ENCODE assay signal across 29 cellular contexts in genomic region chr10:48895198-48895720, GRCh38. TPM values are rescaled to one million over a fixed set of nuclear protein-coding genes. Genes with fewer than 3 reads are reported as not detected.
"Had no signal": no experiment of that assay in that cellular context is flagged by ENCODE, and none has a peak within 500 bp of the region (broad histone marks: within the 10 kb centered on the region; RNA-seq: fewer than 3 reads in every experiment).

No MANE protein-coding gene starts in this region.

- H3K9me3 ChIP-seq: body of pancreas, spleen, tibial nerve, vagina had no signal

- ATAC-seq: activated CD4-positive, CD25-positive, alpha-beta regulatory T cell treated with anti-CD3 and anti-CD28 coated beads, Interleukin-2, amount 50 U/mL, for 24 hours; body of pancreas; left lobe of liver; naive thymus-derived CD4-positive, alpha-beta T cell had no signal

- DNase-seq: activated CD4-positive, alpha-beta memory T cell treated with anti-CD3 and anti-CD28 coated beads, Interleukin-2, amount 10 ng/mL, durations not matched to agents 7 days and 5 days; activated CD4-positive, alpha-beta T cell treated with anti-CD3 and anti-CD28 coated beads, Interleukin-2, amount 10 ng/mL, durations not matched to agents 24 days and 14 days; activated effector memory CD4-positive, alpha-beta T cell treated with anti-CD3 and anti-CD28 coated beads, Interleukin-2, amount 50 U/mL, for 16 hours; activated naive CD4-positive, alpha-beta T cell treated with anti-CD3 and anti-CD28 coated beads, Interleukin-2, amount 50 U/mL, for 16 hours; anterior cingulate cortex; body of pancreas; cortex of kidney; foreskin melanocyte; immature natural killer cell; naive thymus-derived CD4-positive, alpha-beta T cell; spleen; stimulated activated CD4-positive, alpha-beta T cell treated with anti-CD3 and anti-CD28 coated beads, Interleukin-4, amount 100 ng/mL, for 1 hour; stimulated activated naive CD4-positive, alpha-beta T cell treated with Interleukin-2 at 50 U/mL for 16 hours; T-helper 2 cell had no signal

- H3K4me3 ChIP-seq: body of pancreas, cardiac muscle cell, lung, spleen, tibial nerve, vagina had no signal

- H3K4me1 ChIP-seq: body of pancreas, spleen, tibial nerve, vagina had no signal

- H3K36me3 ChIP-seq: cardiac muscle cell, tibial nerve, vagina had no signal

- H3K27me3 ChIP-seq: body of pancreas, cardiac muscle cell, spleen, tibial nerve, vagina had no signal

- H3K27ac ChIP-seq: body of pancreas, cardiac muscle cell, epithelial cell of prostate, spleen, tibial nerve, vagina, VCaP had no signal

RNA-seq across cellular contexts. Expression of gene LRRC18, which starts 44.4 kb away (rescaled TPM):
- total RNA-seq: activated CD4-positive, alpha-beta memory T cell treated with anti-CD3 and anti-CD28 coated beads, Interleukin-2, amount 10 ng/mL, durations not matched to agents 7 days and 5 days; activated CD4-positive, alpha-beta T cell treated with anti-CD3 and anti-CD28 coated beads, Interleukin-2, amount 10 ng/mL, durations not matched to agents 24 days and 14 days; body of pancreas; cardiac muscle cell; cerebellum; kidney epithelial cell; left lobe of liver; mesenteric fat pad; naive thymus-derived CD4-positive, alpha-beta T cell; neural crest cell; osteoblast; posterior vena cava; spleen; subcutaneous adipose tissue; tibial nerve; vagina had no signal
- polyA plus RNA-seq: cardiac muscle cell; immature natural killer cell; naive thymus-derived CD4-positive, alpha-beta T cell had no signal
